1 cellular context compared by ENCODE assay signal in the genomic region with DNA sequence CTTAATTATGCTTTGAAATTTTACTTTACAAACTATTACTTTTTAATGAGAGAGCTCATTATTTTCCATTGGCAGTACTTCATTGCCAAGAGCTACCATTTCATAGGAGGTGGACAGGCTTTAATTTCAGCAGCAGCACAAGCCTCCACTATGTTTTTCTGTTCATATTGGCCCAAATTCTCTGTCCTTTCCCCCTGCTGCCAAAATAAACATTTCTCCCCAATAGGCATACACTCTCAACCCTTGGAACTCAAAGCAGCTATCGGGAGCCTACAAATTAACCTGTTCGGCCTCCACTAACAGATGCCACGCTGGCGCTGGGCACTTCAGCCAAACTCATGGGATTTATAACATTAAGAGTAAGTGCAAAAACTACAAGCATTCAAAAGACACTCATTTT.
TF ChIP-seq lines count a peak whose summit lies in the region.

No MANE protein-coding gene starts in this region.

TF ChIP-seq in HEK293, 187 proteins besides CTCF, POLR2A, EP300 and RAD21 (continued from another document):
- no peak for TF ChIP-seq OVOL3 (tag by site-specific recombination; IDR thresholded peaks at IDR 0.05)
